In the genomic region with DNA sequence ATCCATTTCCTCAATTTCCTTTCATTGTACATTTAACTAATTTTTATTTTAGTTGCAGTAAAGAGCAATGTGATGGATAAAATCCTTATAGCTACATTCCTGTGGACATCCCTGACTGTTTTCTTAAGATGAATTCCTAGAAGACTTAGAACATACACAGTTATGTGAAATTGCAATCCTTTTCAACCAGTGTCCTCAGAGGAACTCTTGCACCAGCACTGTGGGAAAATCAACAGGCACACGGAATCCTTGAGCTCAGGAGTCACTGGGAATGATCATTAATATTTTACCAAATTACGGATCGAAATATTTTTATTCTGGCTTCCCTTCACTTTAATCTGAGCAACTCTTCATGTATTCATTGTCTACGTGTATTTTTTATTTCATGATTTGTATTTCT, we compare ENCODE assay signal across 25 cellular contexts.
"Had no signal": no experiment of that assay in that cellular context is flagged by ENCODE, and none has a peak within 500 bp of the region (broad histone marks: within the 10 kb centered on the region; RNA-seq: fewer than 3 reads in every experiment).

No MANE protein-coding gene starts in this region.

- H3K4me1 ChIP-seq: gastrocnemius medialis, right atrium auricular region, suprapubic skin, transverse colon, upper lobe of right lung, uterus had no signal

- H3K36me3 Mint-ChIP-seq: naive thymus-derived CD4-positive, alpha-beta T cell had no signal

- H3K27ac ChIP-seq: gastrocnemius medialis, pancreas, right atrium auricular region, suprapubic skin, transverse colon, upper lobe of right lung, uterus had no signal

- H3K27ac Mint-ChIP-seq: effector memory CD8-positive, alpha-beta T cell; naive thymus-derived CD4-positive, alpha-beta T cell; nephron; progenitor cell of endocrine pancreas; stimulated activated naive CD8-positive, alpha-beta T cell treated with anti-CD3 and anti-CD28 coated beads, Interleukin-15, amount 100 ng/mL, for 72 hours had no signal

- H3K9me3 ChIP-seq: gastrocnemius medialis, pancreas, right atrium auricular region, suprapubic skin, transverse colon, upper lobe of right lung, uterus had no signal

- H3K27me3 ChIP-seq: gastrocnemius medialis, pancreas, right atrium auricular region, suprapubic skin, transverse colon, upper lobe of right lung, uterus had no signal

- H3K4me2 ChIP-seq: smooth muscle cell had no signal

- H3K36me3 ChIP-seq: gastrocnemius medialis, pancreas, right atrium auricular region, suprapubic skin, transverse colon, upper lobe of right lung, uterus had no signal

- H3K4me1 Mint-ChIP-seq: naive thymus-derived CD4-positive, alpha-beta T cell; nephron; stimulated activated naive CD8-positive, alpha-beta T cell treated with anti-CD3 and anti-CD28 coated beads, Interleukin-15, amount 100 ng/mL, for 72 hours had no signal

- H3K4me3 ChIP-seq: gastrocnemius medialis, pancreas, right atrium auricular region, smooth muscle cell, suprapubic skin, transverse colon, upper lobe of right lung, uterus had no signal

- DNase-seq: cortex of kidney; effector memory CD8-positive, alpha-beta T cell; foreskin fibroblast; gastrocnemius medialis; head of caudate nucleus; mesendoderm; midbrain; naive thymus-derived CD4-positive, alpha-beta T cell; occipital lobe; pancreas; stimulated activated CD4-positive, alpha-beta T cell treated with anti-CD3 and anti-CD28 coated beads, Interleukin-12 subunit alpha, Interleukin-12 subunit beta, amount 100 ng/mL, for 4 hours; stimulated activated CD4-positive, alpha-beta T cell treated with anti-CD3 and anti-CD28 coated beads, Interleukin-1b, Interleukin-23, amount 100 ng/mL, for 48 hours; stimulated activated CD4-positive, alpha-beta T cell treated with anti-CD3 and anti-CD28 coated beads, Interleukin-4, amount 100 ng/mL, for 1 hour; stimulated activated CD8-positive, alpha-beta memory T cell treated with anti-CD3 and anti-CD28 coated beads, Interleukin-4, amount 100 ng/mL, for 48 hours; stimulated activated naive CD4-positive, alpha-beta T cell; stimulated activated naive CD8-positive, alpha-beta T cell treated with anti-CD3 and anti-CD28 coated beads, Interleukin-15, amount 100 ng/mL, for 72 hours; transverse colon; upper lobe of right lung; uterus had no signal

- H3K4me3 Mint-ChIP-seq: effector memory CD8-positive, alpha-beta T cell; naive thymus-derived CD4-positive, alpha-beta T cell; nephron; stimulated activated naive CD8-positive, alpha-beta T cell treated with anti-CD3 and anti-CD28 coated beads, Interleukin-15, amount 100 ng/mL, for 72 hours had no signal

- ATAC-seq: effector memory CD8-positive, alpha-beta T cell; gastrocnemius medialis; naive thymus-derived CD4-positive, alpha-beta T cell; sciatic nerve; stimulated activated naive CD8-positive, alpha-beta T cell treated with anti-CD3 and anti-CD28 coated beads, Interleukin-15, amount 100 ng/mL, for 72 hours; upper lobe of right lung had no signal

- H3K27me3 Mint-ChIP-seq: effector memory CD8-positive, alpha-beta T cell; naive thymus-derived CD4-positive, alpha-beta T cell; stimulated activated naive CD8-positive, alpha-beta T cell treated with anti-CD3 and anti-CD28 coated beads, Interleukin-15, amount 100 ng/mL, for 72 hours had no signal
